Comparison of ENCODE assay signal across 25 cellular contexts in genomic region chr6:123811378-123811777, GRCh38. TPM values are rescaled to one million over a fixed set of nuclear protein-coding genes. Genes with fewer than 3 reads are reported as not detected.
"Had no signal": no experiment of that assay in that cellular context is flagged by ENCODE, and none has a peak within 500 bp of the region (broad histone marks: within the 10 kb centered on the region; RNA-seq: fewer than 3 reads in every experiment).

No MANE protein-coding gene starts in this region.

- H3K27ac ChIP-seq: brain microvascular endothelial cell, cardiac muscle cell, KMS-11, VCaP had no signal

- ATAC-seq: activated T-cell treated with anti-CD3 and anti-CD28 coated beads, Interleukin-2, amount 50 U/mL, for 4 hours; T-helper 17 cell had no signal

- H3K9me3 ChIP-seq: MG63 had no signal

- DNase-seq: activated CD4-positive, alpha-beta memory T cell treated with anti-CD3 and anti-CD28 coated beads for 36 hours; activated CD4-positive, alpha-beta T cell treated with anti-CD3 and anti-CD28 coated beads, Interleukin-2, amount 10 ng/mL, durations not matched to agents 7 days and 5 days; activated CD4-positive, CD25-positive, alpha-beta regulatory T cell; activated CD8-positive, alpha-beta memory T cell treated with anti-CD3 and anti-CD28 coated beads for 24 hours; activated effector memory CD4-positive, alpha-beta T cell treated with anti-CD3 and anti-CD28 coated beads, Interleukin-2, amount 50 U/mL, for 16 hours; activated naive CD4-positive, alpha-beta T cell treated with anti-CD3 and anti-CD28 coated beads for 36 hours; activated T-cell treated with anti-CD3 and anti-CD28 coated beads, Interleukin-2, amount 50 U/mL, for 4 hours; brain microvascular endothelial cell; cerebellar nuclear complex; MG63; MV-4-11; NCI-H1436 treated with DMSO at 0.1 percent for 48 hours; NCI-H187; NCI-H2081 treated with DMSO at 0.1 percent for 48 hours; NCI-H446; NCI-H526; NK-92 treated with Interleukin-12 subunit alpha and Interleukin-12 subunit beta, amount 100 ng/mL, for 24 hours; SHP77 treated with DMSO at 0.1 percent for 48 hours; T-helper 17 cell; T-helper 9 cell had no signal

- H3K27me3 ChIP-seq: brain microvascular endothelial cell had no signal

- H3K4me3 ChIP-seq: cardiac muscle cell, MG63 had no signal

- H3K36me3 ChIP-seq: brain microvascular endothelial cell, cardiac muscle cell, MG63 had no signal

RNA-seq across cellular contexts. Expression of gene NKAIN2, which starts 7.7 kb away (rescaled TPM):
- total RNA-seq: activated CD4-positive, alpha-beta memory T cell treated with anti-CD3 and anti-CD28 coated beads for 36 hours; activated CD4-positive, alpha-beta T cell treated with anti-CD3 and anti-CD28 coated beads, Interleukin-2, amount 10 ng/mL, durations not matched to agents 7 days and 5 days; activated naive CD4-positive, alpha-beta T cell treated with anti-CD3 and anti-CD28 coated beads for 36 hours; activated T-cell treated with anti-CD3 and anti-CD28 coated beads, Interleukin-2, amount 50 U/mL, for 4 hours; cardiac muscle cell; SK-MEL-5 had no signal
- polyA plus RNA-seq: IgD-negative memory B cell had no signal
